8 cellular contexts compared by ENCODE assay signal in the genomic region with DNA sequence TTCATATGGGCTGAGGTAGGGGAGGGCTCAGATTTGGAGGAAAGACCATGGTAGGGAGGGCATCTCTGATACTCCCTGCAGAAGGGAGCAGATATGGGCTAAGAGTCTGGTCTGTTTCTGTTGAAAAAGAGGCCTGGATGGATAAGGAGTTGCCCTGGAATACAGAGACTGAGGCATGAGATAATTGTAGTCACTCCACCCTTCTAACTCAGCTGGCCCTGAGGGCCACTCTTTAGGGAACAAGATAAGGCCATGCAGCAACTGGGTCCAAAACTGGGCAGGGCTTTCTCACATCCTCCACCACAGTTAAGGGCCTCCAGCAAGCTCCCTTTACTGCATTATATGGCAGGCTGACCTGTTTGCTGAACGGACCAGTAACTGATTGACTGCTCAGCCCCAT. TPM values are rescaled to one million over a fixed set of nuclear protein-coding genes. Genes with fewer than 3 reads are reported as not detected.
DNase-seq lines count a peak whose midpoint lies in the region; ATAC-seq and TF ChIP-seq lines count a peak whose summit lies in the region.

No MANE protein-coding gene starts in this region.

- H3K79me2 ChIP-seq in ACC112 (ENCODE audit: control insufficient read depth, insufficient read depth, low read length, unreplicated experiment), result peaks cover 20% of the 10 kb centered on the region

- H3K4me1 ChIP-seq in ACC112 (ENCODE audit: control insufficient read depth, insufficient read depth, low read length, unreplicated experiment) (peaks cover 3% of the 10 kb centered on the region), HUES48 (ENCODE audit: control insufficient read depth, insufficient read depth, low read length) (peaks cover 7% of the 10 kb centered on the region; the same call in 1 of the 2 replicates), right lobe of liver (peaks cover 0 to 11% (median 0%) of the 10 kb centered on the region in 4 donors)

- intact Hi-C loops in right lobe of liver (cut with DNase I), result no loop called here

- in situ Hi-C loops in astrocyte of the cerebellum (cut with HindIII; ENCODE audit: low sequenced_read_pairs), result no loop called here

- H3K27ac ChIP-seq in ACC112 (ENCODE audit: low read depth, low read length) (no peak overlapping the region), HUES48 (ENCODE audit: low read depth, low read length) (no peak overlapping the region), right lobe of liver (no peak overlapping the region)

- no peak overlapping the region for H3K9ac ChIP-seq in HUES48 (ENCODE audit: low read depth, low read length)

- H3K9me3 ChIP-seq in HUES48 (ENCODE audit: control insufficient read depth, insufficient read depth, low read length), result no peaks in the 10 kb centered on the region
- peaks cover 0 to 3% (median 0%) of the 10 kb centered on the region in 4 donors for H3K9me3 ChIP-seq in right lobe of liver

- TF ChIP-seq CTCF in astrocyte of the cerebellum (IDR thresholded peaks at IDR 0.05; ENCODE audit: low read depth, low read length, missing control alignments) (no peak), right lobe of liver (IDR thresholded peaks at IDR 0.05) (no peak)

- H3K4me3 ChIP-seq in ACC112 (ENCODE audit: low read depth, low read length) (peak overlapping the region; percentile 96), HUES48 (ENCODE audit: low read depth, low read length) (peak overlapping the region; percentile 95), astrocyte of the cerebellum (ENCODE audit: low read depth, low read length) (peak overlapping the region; percentile 91), right lobe of liver (peak overlapping the region in 2 of 3 donors; percentile 91 to 94)

- no peak for TF ChIP-seq POLR2A in right lobe of liver (IDR thresholded peaks at IDR 0.05)

- WGBS in right lobe of liver (ENCODE audit: insufficient coverage, low coverage, low lambda C conversion rate, missing lambda C conversion rate), result no CpG with 5 or more reads among the region's 1 CpG

- H3K27me3 ChIP-seq in ACC112 (ENCODE audit: insufficient read depth, low read length) (no peaks in the 10 kb centered on the region), HUES48 (ENCODE audit: control insufficient read depth, insufficient read depth, low read length) (no peaks in the 10 kb centered on the region), right lobe of liver (no peaks in the 10 kb centered on the region)

- ATAC-seq in right lobe of liver, result no peak
- no peak for ATAC-seq in GM21576 (IDR thresholded peaks at IDR 0.05; ENCODE audit: unreplicated experiment)

- H2AFZ ChIP-seq in ACC112 (ENCODE audit: low read length, unreplicated experiment), result no peak overlapping the region

- no peak for DNase-seq in astrocyte of the cerebellum (ENCODE audit: low read depth)
- DNase-seq in right lobe of liver, result no peak
- DNase-seq in dermis blood vessel endothelial cell, result no peak
- no peak for DNase-seq in KG1 (lab: John Stamatoyannopoulos, UW)
- no peak for DNase-seq in SW 1271 (lab: John Stamatoyannopoulos, UW)

- H3K36me3 ChIP-seq in ACC112 (ENCODE audit: insufficient read depth, low read length) (no peaks in the 10 kb centered on the region), HUES48 (ENCODE audit: control insufficient read depth, insufficient read depth, low read length) (peaks cover 7% of the 10 kb centered on the region), right lobe of liver (peaks cover 0 to 2% (median 0%) of the 10 kb centered on the region in 4 donors)

RNA-seq across cellular contexts. Expression of a gene that starts 1.3 kb away (rescaled TPM):
- 1 to 10 TPM; 2.2 to 6.0 (median 3.8) TPM for total RNA-seq in right lobe of liver
- 10.7 and 12.6 TPM in 2 replicates for total RNA-seq in dermis blood vessel endothelial cell

RNA-seq across cellular contexts. Expression of a gene that starts 20.5 kb away (rescaled TPM):
- total RNA-seq in right lobe of liver, result under 1 TPM; 0.11 to 0.48 (median 0.19) TPM
- 0.28 and 0.34 TPM in 2 replicates for total RNA-seq in dermis blood vessel endothelial cell

RNA-seq across cellular contexts. Expression of a gene that starts 25.4 kb away (rescaled TPM):
- total RNA-seq in right lobe of liver (1 to 10 TPM; 1.8 to 4.6 (median 3.4) TPM), dermis blood vessel endothelial cell (10.9 and 11.4 TPM in 2 replicates)

RNA-seq across cellular contexts. Expression of a gene that starts 41.0 kb away (rescaled TPM):
- 1 to 10 TPM; 1.7 to 4.8 (median 2.6) TPM for total RNA-seq in right lobe of liver
- total RNA-seq in dermis blood vessel endothelial cell, result 19.3 and 22.3 TPM in 2 replicates

RNA-seq across cellular contexts. Expression of a gene that starts 46.7 kb away (rescaled TPM):
- total RNA-seq in right lobe of liver (1 to 10 TPM; 2.3 to 7.0 (median 4.8) TPM), dermis blood vessel endothelial cell (13.3 and 16.0 TPM in 2 replicates)
